In genomic region chr5:93924628-93925027, GRCh38 we compare ENCODE assay signal across 1 cellular context.
TF ChIP-seq lines count a peak whose summit lies in the region.

No MANE protein-coding gene starts in this region.

TF ChIP-seq in IMR-90, 13 proteins besides CTCF, POLR2A, EP300 and RAD21 (continued from another document):
- TF ChIP-seq ELK1 (IDR thresholded peaks at IDR 0.05; ENCODE audit: borderline replicate concordance, low read depth, low read length), result no peak
